12 cellular contexts compared by ENCODE assay signal in the genomic region with DNA sequence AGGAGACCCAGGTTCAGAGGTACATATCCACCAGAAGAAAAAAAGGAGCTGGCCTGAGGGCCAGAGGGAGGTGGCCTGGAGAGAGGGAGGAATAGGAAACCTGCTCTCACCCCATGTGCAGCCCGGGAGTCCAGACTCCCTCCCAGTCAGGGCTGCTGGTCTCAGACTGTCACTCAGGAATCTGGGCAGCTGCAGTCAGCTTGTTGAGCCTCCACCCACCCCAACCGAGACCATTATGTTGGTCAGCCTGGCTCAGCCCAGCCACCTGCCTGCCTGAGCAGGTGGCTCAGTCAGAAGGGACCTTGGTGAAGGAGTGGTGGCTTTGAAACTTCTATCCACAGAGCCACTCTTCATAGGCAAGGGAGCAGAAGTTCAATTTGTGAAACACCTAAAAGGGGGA. TPM values are rescaled to one million over a fixed set of nuclear protein-coding genes. Genes with fewer than 3 reads are reported as not detected.
DNase-seq lines count a peak whose midpoint lies in the region; ATAC-seq and TF ChIP-seq lines count a peak whose summit lies in the region.
"Had no signal": no experiment of that assay in that cellular context is flagged by ENCODE, and none has a peak within 500 bp of the region (broad histone marks: within the 10 kb centered on the region; RNA-seq: fewer than 3 reads in every experiment).

No MANE protein-coding gene starts in this region.

- DNase-seq in COR-L47 (lab: John Stamatoyannopoulos, UW): peak; percentile 66
- DNase-seq in NCI-H146 treated with DMSO at 0.1 percent for 48 hours (lab: John Stamatoyannopoulos, UW; ENCODE audit: unreplicated experiment): peak; percentile 91
- DNase-seq in SK-N-DZ (ENCODE audit: low spot score): peak; percentile 38
- no peak for DNase-seq in mesothelial cell of epicardium (ENCODE audit: low spot score in 2 of 2, unreplicated experiment in 2 of 2)
- DNase-seq in activated CD4-positive, alpha-beta T cell treated with anti-CD3 and anti-CD28 coated beads, Interleukin-2, amount 10 ng/mL, durations not matched to agents 24 days and 14 days: no peak
- DNase-seq in activated CD8-positive, alpha-beta memory T cell treated with anti-CD3 and anti-CD28 coated beads for 24 hours: no peak
- DNase-seq: dorsolateral prefrontal cortex; right cardiac atrium; stimulated activated CD4-positive, alpha-beta T cell treated with anti-CD3 and anti-CD28 coated beads, Interleukin-4, amount 100 ng/mL, for 4 hours; stimulated activated naive CD4-positive, alpha-beta T cell had no signal

- no peaks in the 10 kb centered on the region for H3K9me3 Mint-ChIP-seq in mesothelial cell of epicardium
- no peaks in the 10 kb centered on the region for H3K9me3 Mint-ChIP-seq in activated CD4-positive, alpha-beta T cell treated with anti-CD3 and anti-CD28 coated beads, Interleukin-2, amount 10 ng/mL, durations not matched to agents 24 days and 14 days

- intact Hi-C loops in activated CD4-positive, alpha-beta T cell treated with anti-CD3 and anti-CD28 coated beads, Interleukin-2, amount 10 ng/mL, durations not matched to agents 24 days and 14 days (cut with micrococcal nuclease): no loop called here

- no peak for ATAC-seq in GM18909 (IDR thresholded peaks at IDR 0.05; ENCODE audit: poor library complexity, unreplicated experiment)
- no peak for ATAC-seq in HG02610 (IDR thresholded peaks at IDR 0.05; ENCODE audit: unreplicated experiment)

- no peaks in the 10 kb centered on the region for H3K36me3 Mint-ChIP-seq in mesothelial cell of epicardium
- H3K36me3 Mint-ChIP-seq in activated CD4-positive, alpha-beta T cell treated with anti-CD3 and anti-CD28 coated beads, Interleukin-2, amount 10 ng/mL, durations not matched to agents 24 days and 14 days (ENCODE audit: low read depth): no peaks in the 10 kb centered on the region

- TF ChIP-seq CTCF in mesothelial cell of epicardium (IDR thresholded peaks at IDR 0.05; ENCODE audit: unreplicated experiment): no peak

- peaks cover 20% of the 10 kb centered on the region for H3K4me1 Mint-ChIP-seq in mesothelial cell of epicardium
- H3K4me1 Mint-ChIP-seq in activated CD4-positive, alpha-beta T cell treated with anti-CD3 and anti-CD28 coated beads, Interleukin-2, amount 10 ng/mL, durations not matched to agents 24 days and 14 days: peaks cover 6% of the 10 kb centered on the region

- H3K27ac Mint-ChIP-seq in mesothelial cell of epicardium: peak overlapping the region; percentile 30
- no peak overlapping the region for H3K27ac Mint-ChIP-seq in activated CD4-positive, alpha-beta T cell treated with anti-CD3 and anti-CD28 coated beads, Interleukin-2, amount 10 ng/mL, durations not matched to agents 24 days and 14 days

- no peak overlapping the region for H3K4me3 Mint-ChIP-seq in mesothelial cell of epicardium
- no peak overlapping the region for H3K4me3 Mint-ChIP-seq in activated CD4-positive, alpha-beta T cell treated with anti-CD3 and anti-CD28 coated beads, Interleukin-2, amount 10 ng/mL, durations not matched to agents 24 days and 14 days

- no peaks in the 10 kb centered on the region for H3K27me3 Mint-ChIP-seq in mesothelial cell of epicardium (ENCODE audit: low read depth)
- H3K27me3 Mint-ChIP-seq in activated CD4-positive, alpha-beta T cell treated with anti-CD3 and anti-CD28 coated beads, Interleukin-2, amount 10 ng/mL, durations not matched to agents 24 days and 14 days: peaks cover 8% of the 10 kb centered on the region

RNA-seq across cellular contexts. Expression of gene EPB41L1, which starts 53.3 kb away (rescaled TPM):
- 34.6 and 44.4 TPM in 2 replicates for polyA plus RNA-seq in SK-N-DZ (2014; cell fraction: cytosol; rRNA removed)
- 12.8 and 21.7 TPM in 2 replicates for polyA plus RNA-seq in SK-N-DZ (2014; cell fraction: nucleus; rRNA removed)
- total RNA-seq in mesothelial cell of epicardium: 42.8 to 44.3 TPM (median 43.1 TPM) in 3 replicates
- 0.09 and 0.19 TPM in 2 replicates for total RNA-seq in activated CD4-positive, alpha-beta T cell treated with anti-CD3 and anti-CD28 coated beads, Interleukin-2, amount 10 ng/mL, durations not matched to agents 24 days and 14 days

Comparison
In these comparisons a context has a peak if more than half of its experiments do, and no peak if none do; other contexts are left out.
1. DNase-seq: peak in COR-L47 (single experiment), NCI-H146 treated with DMSO at 0.1 percent for 48 hours (single experiment) and SK-N-DZ (single experiment); none in mesothelial cell of epicardium (0 of 2), activated CD4-positive, alpha-beta T cell treated with anti-CD3 and anti-CD28 coated beads, Interleukin-2, amount 10 ng/mL, durations not matched to agents 24 days and 14 days (single experiment) and activated CD8-positive, alpha-beta memory T cell treated with anti-CD3 and anti-CD28 coated beads for 24 hours (single experiment).
2. RNA of gene EPB41L1, which starts 53.3 kb away (total RNA-seq): 42.8 to 44.3 TPM in mesothelial cell of epicardium; 0.09 to 0.19 TPM in activated CD4-positive, alpha-beta T cell treated with anti-CD3 and anti-CD28 coated beads, Interleukin-2, amount 10 ng/mL, durations not matched to agents 24 days and 14 days; every median in the first group is over 10 times any median in the second.